Comparison of ENCODE assay signal across 32 cellular contexts in the genomic region with DNA sequence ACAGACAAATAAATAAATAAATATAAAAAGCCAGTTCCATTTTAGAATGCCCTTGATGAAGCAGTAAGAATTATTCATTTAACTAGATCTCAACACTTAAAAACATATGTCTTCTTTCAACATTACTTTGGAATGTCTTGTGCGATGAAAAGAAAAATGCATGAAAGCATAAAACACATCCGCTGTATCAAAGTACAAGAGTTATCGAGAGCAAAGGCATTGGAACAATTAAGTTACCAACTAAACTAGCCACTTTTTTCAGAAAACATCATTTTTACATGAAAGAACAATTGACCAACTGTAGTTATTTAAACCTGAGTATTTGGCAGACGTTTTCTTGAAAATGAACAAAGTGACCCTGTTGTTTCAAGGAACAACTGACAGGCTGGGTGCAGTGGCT. TPM values are rescaled to one million over a fixed set of nuclear protein-coding genes. Genes with fewer than 3 reads are reported as not detected.
"Had no signal": no experiment of that assay in that cellular context is flagged by ENCODE, and none has a peak within 500 bp of the region (broad histone marks: within the 10 kb centered on the region; RNA-seq: fewer than 3 reads in every experiment).

No MANE protein-coding gene starts in this region.

- H3K4me3 ChIP-seq: adrenal gland, ascending aorta, body of pancreas, breast epithelium, cardiac muscle cell had no signal

- ATAC-seq: activated naive CD4-positive, alpha-beta T cell treated with anti-CD3 and anti-CD28 coated beads, Interleukin-2, amount 50 U/mL, for 72 hours; activated naive CD8-positive, alpha-beta T cell treated with anti-CD3 and anti-CD28 coated beads, Interleukin-2, amount 50 U/mL, for 24 hours; activated T-cell treated with anti-CD3 and anti-CD28 coated beads, Interleukin-2, amount 50 U/mL, for 4 hours; activated T-cell treated with anti-CD3 and anti-CD28 coated beads, Interleukin-2, amount 50 U/mL, for 72 hours; activated T-helper 17 cell treated with anti-CD3 and anti-CD28 coated beads, Interleukin-2, amount 50 U/mL, for 72 hours; body of pancreas had no signal

- DNase-seq: activated effector memory CD4-positive, alpha-beta T cell treated with anti-CD3 and anti-CD28 coated beads, Interleukin-2, amount 50 U/mL, for 16 hours; activated effector memory CD4-positive, alpha-beta T cell treated with Interleukin-2 at 50 U/mL for 16 hours; activated gamma-delta T cell; activated gamma-delta T cell treated with Interleukin-2 at 50 U/mL for 16 hours; activated naive CD4-positive, alpha-beta T cell; activated naive CD4-positive, alpha-beta T cell treated with anti-CD3 and anti-CD28 coated beads for 36 hours; activated naive CD4-positive, alpha-beta T cell treated with anti-CD3 and anti-CD28 coated beads, Interleukin-2, amount 10 ng/mL, durations not matched to agents 7 days and 5 days; activated naive CD4-positive, alpha-beta T cell treated with anti-CD3 and anti-CD28 coated beads, Interleukin-2, amount 50 U/mL, for 16 hours; activated naive CD4-positive, alpha-beta T cell treated with Interleukin-2 at 50 U/mL for 16 hours; activated naive CD8-positive, alpha-beta T cell treated with anti-CD3 and anti-CD28 coated beads for 36 hours; activated naive CD8-positive, alpha-beta T cell treated with anti-CD3 and anti-CD28 coated beads, Interleukin-2, amount 10 ng/mL, durations not matched to agents 7 days and 5 days; activated naive CD8-positive, alpha-beta T cell treated with anti-CD3 and anti-CD28 coated beads, Interleukin-2, amount 50 U/mL, for 24 hours; activated T-cell treated with anti-CD3 and anti-CD28 coated beads, Interleukin-2, amount 50 U/mL, for 24 hours; activated T-cell treated with anti-CD3 and anti-CD28 coated beads, Interleukin-2, amount 50 U/mL, for 4 hours; activated T-cell treated with anti-CD3 and anti-CD28 coated beads, Interleukin-2, amount 50 U/mL, for 48 hours; activated T-cell treated with anti-CD3 and anti-CD28 coated beads, Interleukin-2, amount 50 U/mL, for 72 hours; adrenal gland; amniotic stem cell; aorta; body of pancreas; brain microvascular endothelial cell; central memory CD4-positive, alpha-beta T cell; cerebellar nuclear complex had no signal

- FAIRE-seq: astrocyte, bronchial epithelial cell had no signal

- H3K36me3 ChIP-seq: adrenal gland, ascending aorta, brain microvascular endothelial cell, breast epithelium, cardiac muscle cell had no signal

- H3K27ac ChIP-seq: adrenal gland, ascending aorta, body of pancreas, brain microvascular endothelial cell, breast epithelium, cardiac muscle cell had no signal

- H3K9me3 ChIP-seq: adrenal gland, ascending aorta had no signal

- H3K27me3 ChIP-seq: ascending aorta, body of pancreas, brain microvascular endothelial cell, breast epithelium, cardiac muscle cell had no signal

- H3K4me1 ChIP-seq: adrenal gland, ascending aorta, body of pancreas, breast epithelium had no signal

RNA-seq across cellular contexts. Expression of a gene that starts 27.5 kb away (rescaled TPM):
- total RNA-seq: activated naive CD4-positive, alpha-beta T cell treated with anti-CD3 and anti-CD28 coated beads for 36 hours; activated naive CD4-positive, alpha-beta T cell treated with anti-CD3 and anti-CD28 coated beads, Interleukin-2, amount 50 U/mL, for 72 hours; activated naive CD8-positive, alpha-beta T cell treated with anti-CD3 and anti-CD28 coated beads for 36 hours; activated naive CD8-positive, alpha-beta T cell treated with anti-CD3 and anti-CD28 coated beads, Interleukin-2, amount 10 ng/mL, durations not matched to agents 7 days and 5 days; activated T-cell treated with anti-CD3 and anti-CD28 coated beads, Interleukin-2, amount 50 U/mL, for 4 hours; activated T-cell treated with anti-CD3 and anti-CD28 coated beads, Interleukin-2, amount 50 U/mL, for 72 hours; activated T-helper 1 cell treated with anti-CD3 and anti-CD28 coated beads, Interleukin-12 subunit alpha, Interleukin-12 subunit beta, Interleukin-2, Interleukin-4 antibody, amounts not matched to agents 30 ng/mL and 10 ng/mL and 1 ng/mL, durations not matched to agents 14 hours and 24 hours and 36 hours; activated T-helper 17 cell treated with anti-CD3 and anti-CD28 coated beads, Interleukin-2, amount 50 U/mL, for 72 hours; activated T-helper 2 cell treated with anti-CD3 and anti-CD28 coated beads, Interferon-gamma antibody, Interleukin-2, Interleukin-4, amounts not matched to agents 10 μg/mL and 5 μg/mL and 100 μg/mL, durations not matched to agents 14 hours and 24 hours and 36 hours; bronchial epithelial cell had no signal
